2 cellular contexts compared by ENCODE assay signal in the genomic region with DNA sequence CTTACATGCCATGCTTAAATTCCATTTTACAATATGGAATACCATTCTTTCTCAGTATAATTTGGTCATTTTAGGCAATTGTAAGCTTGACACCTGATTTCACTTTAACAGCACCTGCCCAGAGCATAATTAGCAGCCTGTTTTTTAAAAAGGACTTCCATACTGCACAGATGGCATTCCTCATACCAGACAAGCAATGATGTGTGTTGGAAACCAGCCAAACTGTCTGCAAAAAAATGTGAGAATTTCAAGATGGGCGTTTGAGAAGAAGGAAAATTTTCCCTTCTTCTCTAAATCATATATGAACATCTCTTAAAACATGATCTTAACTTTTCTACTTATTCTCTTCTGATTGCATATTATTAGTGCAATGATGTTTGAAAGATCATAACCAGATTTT.
TF ChIP-seq lines count a peak whose summit lies in the region.

No MANE protein-coding gene starts in this region.

TF ChIP-seq in SK-N-SH, 30 proteins besides CTCF, POLR2A, EP300 and RAD21:
- no peak for TF ChIP-seq REST (IDR thresholded peaks at IDR 0.05; ENCODE audit: low read depth, low read length)
- peak; percentile 48; the same call in 1 of the 2 replicates for TF ChIP-seq RCOR1 (IDR thresholded peaks at IDR 0.05; ENCODE audit: low read length)
- no peak for TF ChIP-seq TAF1 (IDR thresholded peaks at IDR 0.05; ENCODE audit: borderline replicate concordance, low read depth, low read length)
- no peak for TF ChIP-seq RXRA (IDR thresholded peaks at IDR 0.05; ENCODE audit: borderline replicate concordance, low read depth)
- peak; percentile 44; the same call in 1 of the 2 replicates for TF ChIP-seq TCF12 (IDR thresholded peaks at IDR 0.05)

TF ChIP-seq in SK-N-SH treated with all-trans-retinoic acid at 6 μM for 48 hours, 23 proteins besides CTCF, POLR2A, EP300 and RAD21 (continued from another document):
- TF ChIP-seq, protein P1, sequence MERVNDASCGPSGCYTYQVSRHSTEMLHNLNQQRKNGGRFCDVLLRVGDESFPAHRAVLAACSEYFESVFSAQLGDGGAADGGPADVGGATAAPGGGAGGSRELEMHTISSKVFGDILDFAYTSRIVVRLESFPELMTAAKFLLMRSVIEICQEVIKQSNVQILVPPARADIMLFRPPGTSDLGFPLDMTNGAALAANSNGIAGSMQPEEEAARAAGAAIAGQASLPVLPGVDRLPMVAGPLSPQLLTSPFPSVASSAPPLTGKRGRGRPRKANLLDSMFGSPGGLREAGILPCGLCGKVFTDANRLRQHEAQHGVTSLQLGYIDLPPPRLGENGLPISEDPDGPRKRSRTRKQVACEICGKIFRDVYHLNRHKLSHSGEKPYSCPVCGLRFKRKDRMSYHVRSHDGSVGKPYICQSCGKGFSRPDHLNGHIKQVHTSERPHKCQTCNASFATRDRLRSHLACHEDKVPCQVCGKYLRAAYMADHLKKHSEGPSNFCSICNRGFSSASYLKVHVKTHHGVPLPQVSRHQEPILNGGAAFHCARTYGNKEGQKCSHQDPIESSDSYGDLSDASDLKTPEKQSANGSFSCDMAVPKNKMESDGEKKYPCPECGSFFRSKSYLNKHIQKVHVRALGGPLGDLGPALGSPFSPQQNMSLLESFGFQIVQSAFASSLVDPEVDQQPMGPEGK (CRISPR knock-in tag; IDR thresholded peaks at IDR 0.05; ENCODE audit: borderline replicate concordance): no peak
- TF ChIP-seq SNAI2 (CRISPR knock-in tag; IDR thresholded peaks at IDR 0.05) (no peak), PPARA (CRISPR knock-in tag; IDR thresholded peaks at IDR 0.05; ENCODE audit: borderline replicate concordance) (no peak), OSR1 (CRISPR knock-in tag; IDR thresholded peaks at IDR 0.05) (no peak), BACH2 (CRISPR knock-in tag; IDR thresholded peaks at IDR 0.05; ENCODE audit: borderline replicate concordance) (no peak), TCF4 (CRISPR knock-in tag; IDR thresholded peaks at IDR 0.05; ENCODE audit: borderline replicate concordance) (no peak), CSDC2 (CRISPR knock-in tag; IDR thresholded peaks at IDR 0.05) (no peak), TOX (CRISPR knock-in tag; IDR thresholded peaks at IDR 0.05; ENCODE audit: borderline replicate concordance) (no peak)
- TF ChIP-seq, protein P2, sequence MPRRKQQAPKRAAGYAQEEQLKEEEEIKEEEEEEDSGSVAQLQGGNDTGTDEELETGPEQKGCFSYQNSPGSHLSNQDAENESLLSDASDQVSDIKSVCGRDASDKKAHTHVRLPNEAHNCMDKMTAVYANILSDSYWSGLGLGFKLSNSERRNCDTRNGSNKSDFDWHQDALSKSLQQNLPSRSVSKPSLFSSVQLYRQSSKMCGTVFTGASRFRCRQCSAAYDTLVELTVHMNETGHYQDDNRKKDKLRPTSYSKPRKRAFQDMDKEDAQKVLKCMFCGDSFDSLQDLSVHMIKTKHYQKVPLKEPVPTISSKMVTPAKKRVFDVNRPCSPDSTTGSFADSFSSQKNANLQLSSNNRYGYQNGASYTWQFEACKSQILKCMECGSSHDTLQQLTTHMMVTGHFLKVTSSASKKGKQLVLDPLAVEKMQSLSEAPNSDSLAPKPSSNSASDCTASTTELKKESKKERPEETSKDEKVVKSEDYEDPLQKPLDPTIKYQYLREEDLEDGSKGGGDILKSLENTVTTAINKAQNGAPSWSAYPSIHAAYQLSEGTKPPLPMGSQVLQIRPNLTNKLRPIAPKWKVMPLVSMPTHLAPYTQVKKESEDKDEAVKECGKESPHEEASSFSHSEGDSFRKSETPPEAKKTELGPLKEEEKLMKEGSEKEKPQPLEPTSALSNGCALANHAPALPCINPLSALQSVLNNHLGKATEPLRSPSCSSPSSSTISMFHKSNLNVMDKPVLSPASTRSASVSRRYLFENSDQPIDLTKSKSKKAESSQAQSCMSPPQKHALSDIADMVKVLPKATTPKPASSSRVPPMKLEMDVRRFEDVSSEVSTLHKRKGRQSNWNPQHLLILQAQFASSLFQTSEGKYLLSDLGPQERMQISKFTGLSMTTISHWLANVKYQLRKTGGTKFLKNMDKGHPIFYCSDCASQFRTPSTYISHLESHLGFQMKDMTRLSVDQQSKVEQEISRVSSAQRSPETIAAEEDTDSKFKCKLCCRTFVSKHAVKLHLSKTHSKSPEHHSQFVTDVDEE (CRISPR knock-in tag; IDR thresholded peaks at IDR 0.05): no peak
- TF ChIP-seq, protein P3, sequence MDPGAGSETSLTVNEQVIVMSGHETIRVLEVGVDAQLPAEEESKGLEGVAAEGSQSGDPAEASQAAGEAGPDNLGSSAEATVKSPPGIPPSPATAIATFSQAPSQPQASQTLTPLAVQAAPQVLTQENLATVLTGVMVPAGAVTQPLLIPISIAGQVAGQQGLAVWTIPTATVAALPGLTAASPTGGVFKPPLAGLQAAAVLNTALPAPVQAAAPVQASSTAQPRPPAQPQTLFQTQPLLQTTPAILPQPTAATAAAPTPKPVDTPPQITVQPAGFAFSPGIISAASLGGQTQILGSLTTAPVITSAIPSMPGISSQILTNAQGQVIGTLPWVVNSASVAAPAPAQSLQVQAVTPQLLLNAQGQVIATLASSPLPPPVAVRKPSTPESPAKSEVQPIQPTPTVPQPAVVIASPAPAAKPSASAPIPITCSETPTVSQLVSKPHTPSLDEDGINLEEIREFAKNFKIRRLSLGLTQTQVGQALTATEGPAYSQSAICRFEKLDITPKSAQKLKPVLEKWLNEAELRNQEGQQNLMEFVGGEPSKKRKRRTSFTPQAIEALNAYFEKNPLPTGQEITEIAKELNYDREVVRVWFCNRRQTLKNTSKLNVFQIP (CRISPR knock-in tag; IDR thresholded peaks at IDR 0.05; ENCODE audit: borderline replicate concordance, low read depth): no peak
